35 cellular contexts compared by ENCODE assay signal in genomic region chrX:27981349-27981748, GRCh38. TPM values are rescaled to one million over a fixed set of nuclear protein-coding genes. Genes with fewer than 3 reads are reported as not detected.
"Had no signal": no experiment of that assay in that cellular context is flagged by ENCODE, and none has a peak within 500 bp of the region (broad histone marks: within the 10 kb centered on the region; RNA-seq: fewer than 3 reads in every experiment).

Gene DCAF8L1, minus strand, starts transcription at chrX:27981449. Its CDS starts 115 bp downstream, at chrX:27981334.

- H3K36me3 ChIP-seq: ascending aorta, cardiac muscle cell, WERI-Rb-1 had no signal

- H3K9me3 ChIP-seq: ascending aorta had no signal

- H3K27me3 ChIP-seq: ascending aorta, cardiac muscle cell had no signal

- H3K27ac ChIP-seq: ascending aorta, cardiac muscle cell, WERI-Rb-1 had no signal

- H3K4me1 ChIP-seq: ascending aorta had no signal

- DNase-seq: activated CD4-positive, alpha-beta memory T cell treated with anti-CD3 and anti-CD28 coated beads, Interleukin-2, amount 10 ng/mL, durations not matched to agents 7 days and 5 days; activated CD4-positive, alpha-beta T cell treated with anti-CD3 and anti-CD28 coated beads for 1 hour; activated CD4-positive, alpha-beta T cell treated with anti-CD3 and anti-CD28 coated beads for 36 hours; activated CD4-positive, alpha-beta T cell treated with anti-CD3 and anti-CD28 coated beads for 48 hours; activated CD4-positive, alpha-beta T cell treated with anti-CD3 and anti-CD28 coated beads, Interleukin-2, amount 10 ng/mL, durations not matched to agents 7 days and 5 days; activated CD4-positive, alpha-beta T cell treated with anti-CD3 and anti-CD28 coated beads, Interleukin-2, amount 50 U/mL, for 48 hours; activated CD4-positive, CD25-positive, alpha-beta regulatory T cell; activated CD8-positive, alpha-beta memory T cell treated with anti-CD3 and anti-CD28 coated beads for 24 hours; activated CD8-positive, alpha-beta memory T cell treated with anti-CD3 and anti-CD28 coated beads, Interleukin-2, amount 10 ng/mL, durations not matched to agents 7 days and 5 days; activated CD8-positive, alpha-beta T cell treated with anti-CD3 and anti-CD28 coated beads, Interleukin-2, amount 10 ng/mL, durations not matched to agents 7 days and 5 days; activated effector memory CD4-positive, alpha-beta T cell treated with Interleukin-2 at 50 U/mL for 16 hours; activated gamma-delta T cell; activated naive CD4-positive, alpha-beta T cell treated with anti-CD3 and anti-CD28 coated beads, Interleukin-2, amount 10 ng/mL, durations not matched to agents 7 days and 5 days; activated naive CD4-positive, alpha-beta T cell treated with Interleukin-2 at 50 U/mL for 16 hours; activated naive CD8-positive, alpha-beta T cell treated with anti-CD3 and anti-CD28 coated beads, Interleukin-2, amount 10 ng/mL, durations not matched to agents 7 days and 5 days; activated naive CD8-positive, alpha-beta T cell treated with anti-CD3 and anti-CD28 coated beads, Interleukin-2, amount 50 U/mL, for 24 hours; activated T-cell treated with anti-CD3 and anti-CD28 coated beads for 4 hours; activated T-cell treated with anti-CD3 and anti-CD28 coated beads, Interleukin-2, amount 50 U/mL, for 1 hour; activated T-cell treated with anti-CD3 and anti-CD28 coated beads, Interleukin-2, amount 50 U/mL, for 4 hours; activated T-cell treated with anti-CD3 and anti-CD28 coated beads, Interleukin-2, amount 50 U/mL, for 72 hours; amygdala; anterior cingulate cortex; caudate nucleus; cerebellar nuclear complex; T-helper 1 cell; T-helper 2 cell; T-helper 9 cell; WERI-Rb-1 had no signal

- H3K4me3 ChIP-seq: ascending aorta, cardiac muscle cell had no signal

RNA-seq across cellular contexts. Expression of gene DCAF8L1, which starts in this region (rescaled TPM):
- total RNA-seq: activated CD4-positive, alpha-beta memory T cell treated with anti-CD3 and anti-CD28 coated beads, Interleukin-2, amount 10 ng/mL, durations not matched to agents 7 days and 5 days; activated CD4-positive, alpha-beta T cell treated with anti-CD3 and anti-CD28 coated beads for 36 hours; activated CD4-positive, alpha-beta T cell treated with anti-CD3 and anti-CD28 coated beads, Interleukin-2, amount 10 ng/mL, durations not matched to agents 7 days and 5 days; activated CD8-positive, alpha-beta memory T cell treated with anti-CD3 and anti-CD28 coated beads, Interleukin-2, amount 10 ng/mL, durations not matched to agents 7 days and 5 days; activated CD8-positive, alpha-beta T cell treated with anti-CD3 and anti-CD28 coated beads, Interleukin-2, amount 10 ng/mL, durations not matched to agents 7 days and 5 days; activated naive CD8-positive, alpha-beta T cell treated with anti-CD3 and anti-CD28 coated beads, Interleukin-2, amount 10 ng/mL, durations not matched to agents 7 days and 5 days; activated T-cell treated with anti-CD3 and anti-CD28 coated beads, Interleukin-2, amount 50 U/mL, for 4 hours; activated T-cell treated with anti-CD3 and anti-CD28 coated beads, Interleukin-2, amount 50 U/mL, for 72 hours; activated T-helper 2 cell treated with anti-CD3 and anti-CD28 coated beads, Interferon-gamma antibody, Interleukin-2, Interleukin-4, amounts not matched to agents 10 μg/mL and 5 μg/mL and 100 μg/mL, durations not matched to agents 14 hours and 24 hours and 36 hours; ascending aorta; bronchial epithelial cell; cardiac muscle cell; chondrocyte; WTC11 had no signal
- polyA plus RNA-seq: adipose tissue, cardiac muscle cell had no signal
